ENCODE assay signal across 25 cellular contexts in genomic region chr7:22949944-22950343, GRCh38.
DNase-seq lines count a peak whose midpoint lies in the region; ATAC-seq and TF ChIP-seq lines count a peak whose summit lies in the region.
"Had no signal": no experiment of that assay in that cellular context is flagged by ENCODE, and none has a peak within 500 bp of the region (broad histone marks: within the 10 kb centered on the region; RNA-seq: fewer than 3 reads in every experiment).

No MANE protein-coding gene starts in this region.

- POLR2A ChIA-PET in BJ (lab: Charles Lee), result no interaction called here

- H3K4me1 ChIP-seq in mesenchymal stem cell (ENCODE audit: control insufficient read depth, insufficient read depth, low read depth, low read length), result no peaks in the 10 kb centered on the region
- H3K4me1 ChIP-seq in testis, result no peaks in the 10 kb centered on the region
- H3K4me1 ChIP-seq: sigmoid colon, uterus had no signal

- H2BK5ac ChIP-seq in mesenchymal stem cell (ENCODE audit: low read depth, low read length, poor library complexity, severe bottlenecking), result no peak overlapping the region

- CTCF ChIA-PET in BJ (lab: Yijun Ruan, JAX), result interaction anchor here (1.0 to 1.4 kb wide), 4 partner anchors 14 to 122 kb away, joined by 3 to 6 read pairs (median 3); no protein-coding TSS in a partner anchor

- H4K8ac ChIP-seq in mesenchymal stem cell (ENCODE audit: low read length), result no peak overlapping the region

- intact Hi-C loops in testis (cut with DNase I; ENCODE audit: low total_unique reads), result no loop called here

- H3K36me3 ChIP-seq in BJ (ENCODE audit: control insufficient read depth, insufficient read depth, low read length) (0 out of 2 replicates have a peak, but pooled peaks cover 2% of the 10 kb centered on the region), mesenchymal stem cell (ENCODE audit: control insufficient read depth in 1 of 2, insufficient read depth in 2 of 2, low read depth in 1 of 2, low read length in 2 of 2) (peaks cover 0 to 57% of the 10 kb centered on the region in 2 experiments), testis (ENCODE audit: low read depth, missing control alignments) (no peaks in the 10 kb centered on the region)
- H3K36me3 ChIP-seq: uterus had no signal

- H3K9me3 Mint-ChIP-seq in HFFc6, result no peaks in the 10 kb centered on the region
- H3K9me3 Mint-ChIP-seq: activated naive CD8-positive, alpha-beta T cell treated with anti-CD3 and anti-CD28 coated beads, Interleukin-2, amount 50 U/mL, for 24 hours; CD4-positive, alpha-beta T cell; memory B cell had no signal

- H3K79me1 ChIP-seq in mesenchymal stem cell (replicated peaks; ENCODE audit: low read length, poor library complexity, severe bottlenecking), result peaks cover 2% of the 10 kb centered on the region

- no peak for ATAC-seq in HG02642 (IDR thresholded peaks at IDR 0.05; ENCODE audit: poor library complexity, unreplicated experiment)
- ATAC-seq: activated naive CD8-positive, alpha-beta T cell treated with anti-CD3 and anti-CD28 coated beads, Interleukin-2, amount 50 U/mL, for 24 hours; Right ventricle myocardium inferior had no signal

- H3K27me3 Mint-ChIP-seq in HFFc6 (ENCODE audit: insufficient read depth), result no peaks in the 10 kb centered on the region
- H3K27me3 Mint-ChIP-seq: activated naive CD8-positive, alpha-beta T cell treated with anti-CD3 and anti-CD28 coated beads, Interleukin-2, amount 50 U/mL, for 24 hours; CD4-positive, alpha-beta T cell; memory B cell; progenitor cell of endocrine pancreas had no signal

- no peak overlapping the region for H4K91ac ChIP-seq in mesenchymal stem cell (ENCODE audit: low read length)

- WGBS in mesenchymal stem cell, result 39% methylated on average over 1 of the region's 2 CpGs
- 44 to 58% methylated on average over 2 of the region's 2 CpGs for WGBS in testis, 2 donors

- H3K4me3 Mint-ChIP-seq in HFFc6, result no peak overlapping the region
- H3K4me3 Mint-ChIP-seq: activated naive CD8-positive, alpha-beta T cell treated with anti-CD3 and anti-CD28 coated beads, Interleukin-2, amount 50 U/mL, for 24 hours; CD4-positive, alpha-beta T cell; memory B cell had no signal

- H3K36me3 Mint-ChIP-seq in HFFc6 (ENCODE audit: low read depth), result peaks cover 10% of the 10 kb centered on the region; the same call in 1 of the 2 replicates

- TF ChIP-seq POLR2A in testis (IDR thresholded peaks at IDR 0.05), result no peak

- no peaks in the 10 kb centered on the region for H3K9me3 ChIP-seq in mesenchymal stem cell (ENCODE audit: control insufficient read depth, low read length)
- H3K9me3 ChIP-seq in testis, result no peaks in the 10 kb centered on the region
- H3K9me3 ChIP-seq: heart right ventricle, sigmoid colon, uterus had no signal

- no peak overlapping the region for H2BK15ac ChIP-seq in mesenchymal stem cell (ENCODE audit: low read depth, poor library complexity, severe bottlenecking)

- no peak overlapping the region for H3K14ac ChIP-seq in mesenchymal stem cell (ENCODE audit: low read length in 2 of 2)

- no peak overlapping the region for H3K27ac ChIP-seq in mesenchymal stem cell (ENCODE audit: low read length, poor library complexity, severe bottlenecking)
- H3K27ac ChIP-seq in testis, result no peak overlapping the region
- H3K27ac ChIP-seq: heart right ventricle, sigmoid colon, uterus had no signal

- H3K27me3 ChIP-seq in BJ (ENCODE audit: control insufficient read depth, insufficient read depth, low read length) (no peaks in the 10 kb centered on the region), mesenchymal stem cell (ENCODE audit: control insufficient read depth in 1 of 2, insufficient read depth in 1 of 2, low read length in 2 of 2) (no peaks in the 10 kb centered on the region), testis (no peaks in the 10 kb centered on the region)
- H3K27me3 ChIP-seq: heart right ventricle, sigmoid colon, uterus had no signal

- H3K4ac ChIP-seq in mesenchymal stem cell (ENCODE audit: low read depth in 1 of 2, low read length in 2 of 2), result no peak overlapping the region

- no peak overlapping the region for H3K9ac ChIP-seq in mesenchymal stem cell (ENCODE audit: low read length)

- H2BK120ac ChIP-seq in mesenchymal stem cell (ENCODE audit: low read depth, low read length), result no peak overlapping the region

- H3K4me3 ChIP-seq in BJ (ENCODE audit: low read depth, low read length) (no peak overlapping the region), choroid plexus epithelial cell (ENCODE audit: low read depth, low read length) (no peak overlapping the region), mesenchymal stem cell (ENCODE audit: insufficient read depth in 1 of 2, low read depth in 1 of 2, low read length in 2 of 2) (no peak overlapping the region), testis (no peak overlapping the region)
- H3K4me3 ChIP-seq: heart right ventricle, sigmoid colon, uterus had no signal

- no peak overlapping the region for H3K4me2 ChIP-seq in mesenchymal stem cell (ENCODE audit: low read length, poor library complexity, severe bottlenecking)

- TF ChIP-seq CTCF in BJ (IDR thresholded peaks at IDR 0.05; ENCODE audit: insufficient read depth, low read depth, low read length) (peak; percentile 31; the same call in 1 of the 2 replicates), HFFc6 (IDR thresholded peaks at IDR 0.05) (no peak; the same call in 1 of the 2 replicates), choroid plexus epithelial cell (conservative IDR thresholded peaks at IDR 0.05; ENCODE audit: low read depth, low read length) (peak; percentile 43), testis (IDR thresholded peaks at IDR 0.05) (no peak)

- DNase-seq in BJ (ENCODE audit: low read depth), result no peak
- DNase-seq in HFFc6, result no peak
- no peak for DNase-seq in choroid plexus epithelial cell (ENCODE audit: low read depth)
- peak; percentile 38 for DNase-seq in mesenchymal stem cell
- no peak for DNase-seq in activated CD8-positive, alpha-beta memory T cell treated with anti-CD3 and anti-CD28 coated beads for 24 hours
- DNase-seq in effector CD8-positive, alpha-beta T cell (lab: John Stamatoyannopoulos, UW), result no peak
- DNase-seq in testis, result no peak
- DNase-seq: activated CD4-positive, alpha-beta T cell treated with anti-CD3 and anti-CD28 coated beads for 4 hours; activated naive CD8-positive, alpha-beta T cell treated with anti-CD3 and anti-CD28 coated beads, Interleukin-2, amount 50 U/mL, for 24 hours; activated T-cell treated with anti-CD3 and anti-CD28 coated beads, Interleukin-2, amount 50 U/mL, for 1 hour; CD4-positive, alpha-beta T cell; HCEC 1CT; heart right ventricle; Kasumi-1; MV-4-11; NCI-H1694; NCI-H510A; sigmoid colon; stimulated activated CD4-positive, alpha-beta T cell treated with anti-CD3 and anti-CD28 coated beads, Interleukin-15, amount 100 ng/mL, for 24 hours; stimulated activated naive CD4-positive, alpha-beta T cell treated with Interleukin-2 at 50 U/mL for 16 hours; uterus had no signal

- no peak overlapping the region for H3K18ac ChIP-seq in mesenchymal stem cell (ENCODE audit: low read depth in 1 of 2, low read length in 2 of 2)

- H2AFZ ChIP-seq in mesenchymal stem cell (ENCODE audit: low read depth, low read length), result no peak overlapping the region

- peak overlapping the region; percentile 40 for H3K27ac Mint-ChIP-seq in HFFc6
- H3K27ac Mint-ChIP-seq: activated naive CD8-positive, alpha-beta T cell treated with anti-CD3 and anti-CD28 coated beads, Interleukin-2, amount 50 U/mL, for 24 hours; CD4-positive, alpha-beta T cell; memory B cell; progenitor cell of endocrine pancreas had no signal

- peaks cover 10% of the 10 kb centered on the region for H3K4me1 Mint-ChIP-seq in HFFc6 (ENCODE audit: low read depth)
- H3K4me1 Mint-ChIP-seq: activated naive CD8-positive, alpha-beta T cell treated with anti-CD3 and anti-CD28 coated beads, Interleukin-2, amount 50 U/mL, for 24 hours; memory B cell had no signal

- no peak overlapping the region for H2BK12ac ChIP-seq in mesenchymal stem cell (ENCODE audit: low read length in 2 of 2)

- no peak overlapping the region for H2AK5ac ChIP-seq in mesenchymal stem cell (ENCODE audit: low read length, severe bottlenecking)

- H3K23ac ChIP-seq in mesenchymal stem cell (ENCODE audit: low read length in 2 of 2), result no peak overlapping the region

Comparison
In these comparisons a context has a peak if more than half of its experiments do, and no peak if none do; other contexts are left out.
1. CTCF ChIP-seq: peak in BJ (single experiment) and choroid plexus epithelial cell (single experiment); none in HFFc6 (single experiment) and testis (0 of 3).